16 cellular contexts compared by ENCODE assay signal in genomic region chr5:132591140-132591539, GRCh38. TPM values are rescaled to one million over a fixed set of nuclear protein-coding genes. Genes with fewer than 3 reads are reported as not detected.
DNase-seq lines count a peak whose midpoint lies in the region; ATAC-seq and TF ChIP-seq lines count a peak whose summit lies in the region.
"Had no signal": no experiment of that assay in that cellular context is flagged by ENCODE, and none has a peak within 500 bp of the region (broad histone marks: within the 10 kb centered on the region; RNA-seq: fewer than 3 reads in every experiment).

No MANE protein-coding gene starts in this region.

- TF ChIP-seq CTCF in GM20000 (IDR thresholded peaks at IDR 0.05; ENCODE audit: extremely low read depth, missing control alignments): no peak
- 0 out of 2 replicates have a peak, but pooled peaks have one; percentile 24 for TF ChIP-seq CTCF in VCaP (conservative IDR thresholded peaks at IDR 0.05)
- no peak for TF ChIP-seq CTCF in fibroblast of villous mesenchyme (IDR thresholded peaks at IDR 0.05; ENCODE audit: insufficient read depth, low read depth, low read length)

- no peak overlapping the region for H3K27ac ChIP-seq in VCaP
- H3K27ac ChIP-seq: heart left ventricle had no signal

- ATAC-seq in HG03469 (IDR thresholded peaks at IDR 0.05; ENCODE audit: unreplicated experiment) (no peak), GM21529 (IDR thresholded peaks at IDR 0.05; ENCODE audit: unreplicated experiment) (no peak)
- ATAC-seq: heart left ventricle; stimulated activated memory B cell treated with anti-CD40 and anti-IgM and Interleukin-4, amounts not matched to agents 10 μg/mL and 1 μg/mL and 100 μg/mL, for 72 hours had no signal

- H3K4me3 ChIP-seq in fibroblast of villous mesenchyme (ENCODE audit: low read depth, low read length): no peak overlapping the region
- H3K4me3 ChIP-seq: heart left ventricle had no signal

- DNase-seq in COLO829 (ENCODE audit: low spot score) (peak; percentile 0), GM20000 (ENCODE audit: low spot score) (peak; percentile 18), fibroblast of villous mesenchyme (ENCODE audit: low read depth) (peak; percentile 6), RPMI8226 (no peak)
- no peak for DNase-seq in stimulated activated CD4-positive, alpha-beta T cell treated with anti-CD3 and anti-CD28 coated beads, Interleukin-4, amount 100 ng/mL, for 1 hour
- DNase-seq: activated CD4-positive, alpha-beta memory T cell treated with anti-CD3 and anti-CD28 coated beads, Interleukin-2, amount 10 ng/mL, durations not matched to agents 7 days and 5 days; cortex of kidney; heart left ventricle; NCI-H2081 treated with DMSO at 0.1 percent for 48 hours; posterior cingulate gyrus had no signal

RNA-seq across cellular contexts. Expression of gene RAD50, which starts 34.4 kb away (rescaled TPM):
- total RNA-seq in fibroblast of villous mesenchyme: 33.8 and 46.6 TPM in 2 replicates

RNA-seq across cellular contexts. Expression of gene IL5, which starts 47.8 kb away (rescaled TPM):
- total RNA-seq in fibroblast of villous mesenchyme: not detected in 2 replicates
- total RNA-seq: B cell, H4, heart left ventricle had no signal

Comparison
In these comparisons a context has a peak if more than half of its experiments do, and no peak if none do; other contexts are left out.
1. DNase-seq: peak in COLO829 (single experiment), GM20000 (single experiment) and fibroblast of villous mesenchyme (single experiment); none in stimulated activated CD4-positive, alpha-beta T cell treated with anti-CD3 and anti-CD28 coated beads, Interleukin-4, amount 100 ng/mL, for 1 hour (single experiment) and RPMI8226 (single experiment).